ENCODE assay signal across 1 cellular context in genomic region chr19:50796634-50797428, GRCh38.
A peak's percentile ranks its signal among the peaks of the same experiment; 100 is the strongest.
TF ChIP-seq lines count a peak whose summit lies in the region.

No MANE protein-coding gene starts in this region.

TF ChIP-seq in WTC11, 78 proteins besides CTCF, POLR2A, EP300 and RAD21 (continued from another document):
- TF ChIP-seq ZNF532 (CRISPR knock-in tag; IDR thresholded peaks at IDR 0.05; ENCODE audit: borderline replicate concordance) (peak; percentile 80; the same call in 1 of the 2 replicates), CBFB (CRISPR knock-in tag; IDR thresholded peaks at IDR 0.05; ENCODE audit: low read depth) (no peak), MAX (CRISPR knock-in tag; IDR thresholded peaks at IDR 0.05) (no peak), NR3C1 (CRISPR knock-in tag; conservative IDR thresholded peaks at IDR 0.05; ENCODE audit: low read depth) (no peak), ZNF281 (CRISPR knock-in tag; IDR thresholded peaks at IDR 0.05) (0 out of 2 replicates have a peak, but pooled peaks have one; percentile 48), SMAD3 (CRISPR knock-in tag; IDR thresholded peaks at IDR 0.05; ENCODE audit: borderline replicate concordance) (no peak), E2F4 (CRISPR knock-in tag; IDR thresholded peaks at IDR 0.05; ENCODE audit: borderline replicate concordance, low read depth) (no peak), ETV6 (CRISPR knock-in tag; IDR thresholded peaks at IDR 0.05) (peak; percentile 15; the same call in 1 of the 2 replicates), MLX (CRISPR knock-in tag; IDR thresholded peaks at IDR 0.05) (0 out of 2 replicates have a peak, but pooled peaks have one; percentile 26), ZNF317 (CRISPR knock-in tag; IDR thresholded peaks at IDR 0.05; ENCODE audit: borderline replicate concordance, low read depth) (no peak), ZBTB21 (CRISPR knock-in tag; IDR thresholded peaks at IDR 0.05; ENCODE audit: borderline replicate concordance) (no peak), ZMAT4 (CRISPR knock-in tag; IDR thresholded peaks at IDR 0.05) (no peak), AR (CRISPR knock-in tag; IDR thresholded peaks at IDR 0.05) (peak; percentile 71; the same call in 1 of the 2 replicates), ERG (CRISPR knock-in tag; IDR thresholded peaks at IDR 0.05) (no peak), STAT6 (CRISPR knock-in tag; conservative IDR thresholded peaks at IDR 0.05; ENCODE audit: low read depth) (no peak)
